Comparison of ENCODE assay signal across 20 cellular contexts in the genomic region with DNA sequence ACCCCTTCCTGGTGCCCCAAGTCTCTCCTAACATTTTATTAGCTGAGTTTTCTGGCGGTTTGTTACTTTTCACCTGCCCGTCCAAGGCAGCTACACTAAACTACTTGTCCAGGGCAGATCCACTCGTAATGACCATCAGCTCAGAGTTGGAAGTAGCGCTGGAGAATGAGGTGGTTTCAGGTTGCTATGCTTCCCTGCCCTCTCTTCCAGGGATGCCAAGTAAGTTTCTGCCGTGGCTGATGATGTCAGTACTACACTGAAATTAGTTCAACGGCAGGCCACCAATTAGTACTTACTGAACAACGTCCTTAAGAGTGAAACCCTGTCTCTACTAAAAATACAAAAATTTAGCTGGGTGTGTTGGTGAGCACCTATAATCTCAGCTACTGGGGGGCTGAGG. TPM values are rescaled to one million over a fixed set of nuclear protein-coding genes. Genes with fewer than 3 reads are reported as not detected.
DNase-seq lines count a peak whose midpoint lies in the region; ATAC-seq and TF ChIP-seq lines count a peak whose summit lies in the region.
"Had no signal": no experiment of that assay in that cellular context is flagged by ENCODE, and none has a peak within 500 bp of the region (broad histone marks: within the 10 kb centered on the region; RNA-seq: fewer than 3 reads in every experiment).

No MANE protein-coding gene starts in this region.

- H3K4me1 Mint-ChIP-seq in progenitor cell of endocrine pancreas (ENCODE audit: low read depth), result peaks cover 14% of the 10 kb centered on the region
- peaks cover 27% of the 10 kb centered on the region for H3K4me1 Mint-ChIP-seq in type B pancreatic cell (ENCODE audit: unreplicated experiment)
- H3K4me1 Mint-ChIP-seq: stimulated activated memory B cell treated with anti-CD40 and anti-IgM and Interleukin-4, amounts not matched to agents 10 μg/mL and 1 μg/mL and 100 μg/mL, for 72 hours had no signal

- intact Hi-C loops in left ventricle myocardium inferior (cut with micrococcal nuclease), result no loop called here
- intact Hi-C loops in right cardiac atrium (cut with DNase I), result no loop called here

- no peaks in the 10 kb centered on the region for H3K27me3 ChIP-seq in left ventricle myocardium inferior (ENCODE audit: low read depth)
- H3K27me3 ChIP-seq in right cardiac atrium (ENCODE audit: control insufficient read depth, insufficient read depth), result no peaks in the 10 kb centered on the region

- H3K9me3 Mint-ChIP-seq in progenitor cell of endocrine pancreas (ENCODE audit: low read depth) (peaks cover 4% of the 10 kb centered on the region), type B pancreatic cell (no peaks in the 10 kb centered on the region)
- H3K9me3 Mint-ChIP-seq: activated naive CD4-positive, alpha-beta T cell treated with anti-CD3 and anti-CD28 coated beads for 36 hours; CD4-positive, CD25-positive, alpha-beta regulatory T cell; stimulated activated memory B cell treated with anti-CD40 and anti-IgM and Interleukin-4, amounts not matched to agents 10 μg/mL and 1 μg/mL and 100 μg/mL, for 72 hours had no signal

- peak overlapping the region; percentile 62 for H3K27ac Mint-ChIP-seq in progenitor cell of endocrine pancreas
- peak overlapping the region; percentile 52 for H3K27ac Mint-ChIP-seq in type B pancreatic cell
- H3K27ac Mint-ChIP-seq: activated naive CD4-positive, alpha-beta T cell treated with anti-CD3 and anti-CD28 coated beads for 36 hours; CD4-positive, CD25-positive, alpha-beta regulatory T cell; naive thymus-derived CD4-positive, alpha-beta T cell; stimulated activated memory B cell treated with anti-CD40 and anti-IgM and Interleukin-4, amounts not matched to agents 10 μg/mL and 1 μg/mL and 100 μg/mL, for 72 hours had no signal

- H3K9me3 ChIP-seq in left ventricle myocardium inferior (replicated peaks) (no peaks in the 10 kb centered on the region), right cardiac atrium (ENCODE audit: control insufficient read depth, low read length) (no peaks in the 10 kb centered on the region)

- TF ChIP-seq CTCF in left ventricle myocardium inferior (IDR thresholded peaks at IDR 0.05; ENCODE audit: borderline replicate concordance) (no peak), progenitor cell of endocrine pancreas (IDR thresholded peaks at IDR 0.05; ENCODE audit: unreplicated experiment) (no peak), type B pancreatic cell (conservative IDR thresholded peaks at IDR 0.05) (no peak)

- H3K4me1 ChIP-seq in left ventricle myocardium inferior, result peaks cover 52% of the 10 kb centered on the region
- H3K4me1 ChIP-seq in right cardiac atrium (ENCODE audit: control insufficient read depth, insufficient read depth, low read length), result peaks cover 6% of the 10 kb centered on the region

- ATAC-seq in right cardiac atrium, result no peak
- ATAC-seq in GM21515 (IDR thresholded peaks at IDR 0.05; ENCODE audit: unreplicated experiment), result no peak
- no peak for ATAC-seq in GM21737 (IDR thresholded peaks at IDR 0.05; ENCODE audit: unreplicated experiment)
- ATAC-seq in HG02763 (IDR thresholded peaks at IDR 0.05; ENCODE audit: unreplicated experiment), result no peak
- ATAC-seq: naive thymus-derived CD4-positive, alpha-beta T cell; stimulated activated memory B cell treated with anti-CD40 and anti-IgM and Interleukin-4, amounts not matched to agents 10 μg/mL and 1 μg/mL and 100 μg/mL, for 72 hours had no signal

- H3K36me3 Mint-ChIP-seq in progenitor cell of endocrine pancreas (ENCODE audit: insufficient read depth) (peaks cover 11% of the 10 kb centered on the region), type B pancreatic cell (peaks cover 13% of the 10 kb centered on the region)
- H3K36me3 Mint-ChIP-seq: CD4-positive, CD25-positive, alpha-beta regulatory T cell; naive thymus-derived CD4-positive, alpha-beta T cell; stimulated activated memory B cell treated with anti-CD40 and anti-IgM and Interleukin-4, amounts not matched to agents 10 μg/mL and 1 μg/mL and 100 μg/mL, for 72 hours had no signal

- H3K36me3 ChIP-seq in left ventricle myocardium inferior, result no peaks in the 10 kb centered on the region

- H3K27ac ChIP-seq in left ventricle myocardium inferior (replicated peaks) (peak overlapping the region; percentile 23), right cardiac atrium (ENCODE audit: low read length) (no peak overlapping the region)
- H3K27ac ChIP-seq: epithelial cell of prostate had no signal

- WGBS in right cardiac atrium, result 65% methylated on average over 7 of the region's 7 CpGs

- H3K4me3 Mint-ChIP-seq in progenitor cell of endocrine pancreas (ENCODE audit: low read depth), result no peak overlapping the region
- H3K4me3 Mint-ChIP-seq in type B pancreatic cell, result no peak overlapping the region
- H3K4me3 Mint-ChIP-seq: activated naive CD4-positive, alpha-beta T cell treated with anti-CD3 and anti-CD28 coated beads for 36 hours; CD4-positive, CD25-positive, alpha-beta regulatory T cell; naive thymus-derived CD4-positive, alpha-beta T cell; stimulated activated memory B cell treated with anti-CD40 and anti-IgM and Interleukin-4, amounts not matched to agents 10 μg/mL and 1 μg/mL and 100 μg/mL, for 72 hours had no signal

- H3K27me3 Mint-ChIP-seq in progenitor cell of endocrine pancreas (no peaks in the 10 kb centered on the region), type B pancreatic cell (no peaks in the 10 kb centered on the region)

- H3K4me3 ChIP-seq in left ventricle myocardium inferior (no peak overlapping the region), right cardiac atrium (ENCODE audit: low read length) (no peak overlapping the region)

- DNase-seq in left ventricle myocardium inferior (no peak), right cardiac atrium (no peak), glomerular visceral epithelial cell (ENCODE audit: extremely low spot score) (peak; percentile 28), progenitor cell of endocrine pancreas (ENCODE audit: low spot score, unreplicated experiment) (no peak), type B pancreatic cell (ENCODE audit: extremely low spot score, unreplicated experiment) (no peak)
- DNase-seq: activated CD4-positive, alpha-beta T cell treated with anti-CD3 and anti-CD28 coated beads, Interleukin-2, amount 50 U/mL, for 4 hours; activated naive CD4-positive, alpha-beta T cell treated with anti-CD3 and anti-CD28 coated beads for 36 hours; aorta; CD4-positive, CD25-positive, alpha-beta regulatory T cell; glutamatergic neuron; naive thymus-derived CD4-positive, alpha-beta T cell; NCI-H1436 treated with DMSO at 0.1 percent for 48 hours; NCI-H345; stimulated activated CD4-positive, alpha-beta T cell treated with anti-CD3 and anti-CD28 coated beads, Interleukin-15, amount 100 ng/mL, for 24 hours; SW 1271 had no signal

RNA-seq across cellular contexts. Expression of a gene that starts 55.2 kb away (rescaled TPM):
- total RNA-seq in left ventricle myocardium inferior, result 30.8 TPM
- total RNA-seq in right cardiac atrium, result 10 to 100 TPM; 23.7 to 31.5 (median 26.9) TPM
- polyA plus RNA-seq in right cardiac atrium, result 7.9 TPM
- 26.3 and 27.2 TPM in 2 replicates for total RNA-seq in progenitor cell of endocrine pancreas
- total RNA-seq in type B pancreatic cell (ENCODE audit: low replicate concordance), result 22.6 and 23.1 TPM in 2 replicates
